ENCODE assay signal across 1 cellular context in genomic region chr5:55933377-55934116, GRCh38.
TF ChIP-seq lines count a peak whose summit lies in the region.

No MANE protein-coding gene starts in this region.

TF ChIP-seq in K562, 482 proteins besides CTCF, POLR2A, EP300 and RAD21 (continued from another document):
- no peak for TF ChIP-seq MNT (conservative IDR thresholded peaks at IDR 0.05)
- 0 out of 2 replicates have a peak, but pooled peaks have one; percentile 40 for TF ChIP-seq POLR2G (IDR thresholded peaks at IDR 0.05; ENCODE audit: low read depth, low read length)
TF ChIP-seq in K562: peak in this region for 2.
